In the genomic region with DNA sequence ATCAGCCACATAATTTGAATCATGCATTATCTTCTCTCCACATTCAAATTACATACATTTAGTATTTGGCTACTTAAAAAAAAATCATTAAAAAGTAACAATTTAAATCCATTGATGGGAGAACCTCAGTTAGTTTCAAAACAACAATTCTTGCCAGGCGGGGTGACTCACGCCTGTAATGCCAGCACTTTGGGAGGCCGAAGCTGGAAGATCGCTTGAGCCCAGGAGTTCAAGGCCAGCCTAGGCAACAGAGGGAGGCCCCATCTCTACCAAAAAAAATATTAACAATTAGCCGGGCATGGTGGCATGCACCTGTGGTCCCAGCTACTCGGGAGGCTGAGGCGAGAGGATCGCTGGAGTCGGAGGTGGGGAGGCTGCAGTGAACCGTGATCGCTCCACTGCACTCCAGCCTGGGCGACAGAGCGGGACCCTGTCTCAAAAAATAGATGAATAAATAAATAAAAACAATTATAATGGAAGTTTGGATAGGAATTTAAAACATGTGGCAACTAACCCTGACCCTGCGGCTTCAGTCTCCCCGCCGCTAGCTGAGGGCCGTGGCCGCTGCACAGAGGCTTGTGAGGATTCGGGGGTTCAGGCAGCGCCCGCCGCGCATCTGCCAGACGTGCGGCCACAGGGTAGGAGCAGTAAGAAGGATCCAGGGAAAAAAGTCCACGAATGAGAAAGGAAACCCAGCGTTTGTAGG, we compare ENCODE assay signal across 8 cellular contexts. TPM values are rescaled to one million over a fixed set of nuclear protein-coding genes. Genes with fewer than 3 reads are reported as not detected.
DNase-seq lines count a peak whose midpoint lies in the region; ATAC-seq and TF ChIP-seq lines count a peak whose summit lies in the region.

No MANE protein-coding gene starts in this region.

- in situ Hi-C loops in astrocyte of the spinal cord (cut with HindIII; ENCODE audit: low sequenced_read_pairs) = no loop called here
- in situ Hi-C loops in ACHN (cut with HindIII; ENCODE audit: low pct_ligation_motif_present, low pct_unique_long_range_greater_than_20kb, low sequenced_read_pairs) = no loop called here

- H3K4me1 ChIP-seq in vagina = peaks cover 36% of the 10 kb centered on the region

- peaks cover 4% of the 10 kb centered on the region for H3K36me3 Mint-ChIP-seq in memory B cell

- peaks cover 34% of the 10 kb centered on the region for H3K4me1 Mint-ChIP-seq in memory B cell

- no peaks in the 10 kb centered on the region for H3K27me3 ChIP-seq in vagina

- peak overlapping the region; percentile 87 for H3K4me3 ChIP-seq in astrocyte of the spinal cord (ENCODE audit: low read depth, low read length)
- peak overlapping the region; percentile 80 to 95 for H3K4me3 ChIP-seq in vagina

- TF ChIP-seq CTCF in astrocyte of the spinal cord (IDR thresholded peaks at IDR 0.05; ENCODE audit: low read depth, low read length) = no peak
- no peak for TF ChIP-seq CTCF in vagina (IDR thresholded peaks at IDR 0.05)

- peak overlapping the region; percentile 93 for H3K27ac ChIP-seq in vagina

- peak overlapping the region; percentile 86 for H3K27ac Mint-ChIP-seq in memory B cell

- no peaks in the 10 kb centered on the region for H3K9me3 Mint-ChIP-seq in memory B cell

- H3K36me3 ChIP-seq in vagina = no peaks in the 10 kb centered on the region

- intact Hi-C loops in Right ventricle myocardium inferior (cut with DNase I) = no loop called here
- intact Hi-C loops in left ventricle myocardium superior (cut with micrococcal nuclease) = no loop called here
- intact Hi-C loops in vagina (cut with DNase I) = no loop called here

- no peaks in the 10 kb centered on the region for H3K9me3 ChIP-seq in vagina

- H3K27me3 Mint-ChIP-seq in memory B cell = no peaks in the 10 kb centered on the region

- peak; percentile 1 for ATAC-seq in Right ventricle myocardium inferior
- no peak for ATAC-seq in left ventricle myocardium superior
- no peak for ATAC-seq in memory B cell (ENCODE audit: low read depth)
- no peak for ATAC-seq in HG03460 (IDR thresholded peaks at IDR 0.05; ENCODE audit: unreplicated experiment)

- no peak for DNase-seq in Right ventricle myocardium inferior (ENCODE audit: missing footprints)
- no peak for DNase-seq in left ventricle myocardium superior
- peak; percentile 10 for DNase-seq in astrocyte of the spinal cord (ENCODE audit: low read depth, low spot score)
- no peak for DNase-seq in memory B cell (ENCODE audit: low spot score in 2 of 2)
- no peak for DNase-seq in vagina (ENCODE audit: extremely low spot score in 2 of 2)
- no peak for DNase-seq in hypothalamus (lab: John Stamatoyannopoulos, UW)
- no peak for DNase-seq in ACHN

- no peak for TF ChIP-seq POLR2A in vagina (IDR thresholded peaks at IDR 0.05)

- peak overlapping the region; percentile 94 for H3K4me3 Mint-ChIP-seq in memory B cell

RNA-seq across cellular contexts. Expression of a gene that starts 1.1 kb away (rescaled TPM):
- 8.1 TPM for total RNA-seq in Right ventricle myocardium inferior
- total RNA-seq in left ventricle myocardium superior = 7.7 TPM
- total RNA-seq in vagina = 21.9 TPM
